ENCODE assay signal across 18 cellular contexts in the genomic region with DNA sequence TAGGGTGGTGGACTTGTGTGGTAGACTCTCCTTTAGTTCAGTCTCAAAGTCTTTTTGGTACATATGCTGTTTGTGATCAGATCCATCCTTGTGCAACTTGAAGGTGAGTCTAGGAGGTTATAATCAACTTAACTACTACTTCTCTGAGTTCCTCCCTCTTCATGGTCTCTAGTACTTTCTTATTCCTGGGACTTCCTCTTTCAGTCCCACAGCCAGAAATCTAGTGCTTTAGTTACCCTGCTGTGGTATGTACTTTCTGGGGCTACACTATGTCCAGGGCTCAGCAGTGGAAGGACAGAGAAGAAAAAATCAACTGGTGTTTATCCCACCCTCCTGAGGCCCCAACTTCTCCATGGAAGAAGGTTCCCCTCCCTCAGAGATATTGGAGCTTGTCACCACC. TPM values are rescaled to one million over a fixed set of nuclear protein-coding genes. Genes with fewer than 3 reads are reported as not detected.
DNase-seq lines count a peak whose midpoint lies in the region; FAIRE-seq and TF ChIP-seq lines count a peak whose summit lies in the region.
"Had no signal": no experiment of that assay in that cellular context is flagged by ENCODE, and none has a peak within 500 bp of the region (broad histone marks: within the 10 kb centered on the region; RNA-seq: fewer than 3 reads in every experiment).

No MANE protein-coding gene starts in this region.

- dilution Hi-C loops in keratinocyte (cut with MboI; ENCODE audit: extremely low pct_ligation_motif_present, low sequenced_read_pairs), result no loop called here

- H3K9me3 ChIP-seq in DOHH2 (ENCODE audit: control insufficient read depth, insufficient read depth, low read length) (no peaks in the 10 kb centered on the region), keratinocyte (ENCODE audit: control insufficient read depth, low read depth, low read length) (no peaks in the 10 kb centered on the region)
- H3K9me3 ChIP-seq: tibial artery had no signal

- H3K27me3 ChIP-seq in DOHH2 (ENCODE audit: control insufficient read depth, low read length), result no peaks in the 10 kb centered on the region
- H3K27me3 ChIP-seq in keratinocyte (ENCODE audit: control insufficient read depth, extremely low read depth, insufficient read depth, low read length), result no peaks in the 10 kb centered on the region
- H3K27me3 ChIP-seq: tibial artery had no signal

- no peaks in the 10 kb centered on the region for H4K20me1 ChIP-seq in DOHH2 (ENCODE audit: control insufficient read depth, insufficient read depth, low read depth, low read length)
- no peaks in the 10 kb centered on the region for H4K20me1 ChIP-seq in keratinocyte (ENCODE audit: control insufficient read depth, extremely low read depth, insufficient read depth, low read length)

- H3K27ac ChIP-seq in DOHH2 (ENCODE audit: low read depth, low read length), result no peak overlapping the region
- H3K27ac ChIP-seq in keratinocyte (ENCODE audit: control insufficient read depth, insufficient read depth, low read length), result no peak overlapping the region
- H3K27ac ChIP-seq: coronary artery, tibial artery had no signal

- H3K79me2 ChIP-seq in DOHH2 (ENCODE audit: control insufficient read depth, low read length), result no peaks in the 10 kb centered on the region
- no peaks in the 10 kb centered on the region for H3K79me2 ChIP-seq in keratinocyte (ENCODE audit: control insufficient read depth, insufficient read depth, low read length)

- no peak overlapping the region for H3K9ac ChIP-seq in keratinocyte (ENCODE audit: control insufficient read depth, extremely low read depth, insufficient read depth, low read length)

- peak; percentile 23 for FAIRE-seq in keratinocyte (lab: Jason Lieb, UNC)

- H3F3A ChIP-seq in DOHH2 (ENCODE audit: control insufficient read depth, insufficient read depth), result no peaks in the 10 kb centered on the region

- H3K4me1 ChIP-seq in DOHH2 (ENCODE audit: control insufficient read depth, low read length) (peaks cover 9% of the 10 kb centered on the region), keratinocyte (ENCODE audit: control insufficient read depth, extremely low read depth, insufficient read depth, low read length) (peaks cover 5% of the 10 kb centered on the region)
- H3K4me1 ChIP-seq: tibial artery had no signal

- H3K36me3 ChIP-seq in DOHH2 (ENCODE audit: control insufficient read depth, low read length), result no peaks in the 10 kb centered on the region
- no peaks in the 10 kb centered on the region for H3K36me3 ChIP-seq in keratinocyte (ENCODE audit: control insufficient read depth in 2 of 2, extremely low read depth in 1 of 2, insufficient read depth in 2 of 2, low read length in 2 of 2)
- H3K36me3 ChIP-seq: tibial artery had no signal

- no peak for TF ChIP-seq CTCF in DOHH2 (IDR thresholded peaks at IDR 0.05; ENCODE audit: low read depth, low read length, poor library complexity, severe bottlenecking)
- no peak for TF ChIP-seq CTCF in keratinocyte (optimal IDR thresholded peaks at IDR 0.05 in 1 of 3, IDR thresholded peaks at IDR 0.05 in 1 of 3, conservative IDR thresholded peaks at IDR 0.05 in 1 of 3; ENCODE audit: extremely low read depth in 1 of 3, insufficient read depth in 2 of 3, low read length in 3 of 3)

- no peaks in the 10 kb centered on the region for H3K9me1 ChIP-seq in keratinocyte (ENCODE audit: control insufficient read depth, extremely low read depth, insufficient read depth, low read length)

- peak overlapping the region; percentile 18 for H3K4me2 ChIP-seq in DOHH2 (ENCODE audit: low read length)
- no peak overlapping the region for H3K4me2 ChIP-seq in keratinocyte (ENCODE audit: control insufficient read depth, extremely low read depth, insufficient read depth, low read depth, low read length)

- DNase-seq in KG1 (lab: John Stamatoyannopoulos, UW), result peak; percentile 30
- peak; percentile 75 for DNase-seq in SIG-M5 treated with dmso at 0.1 percent for 504 hours (lab: John Stamatoyannopoulos, UW; ENCODE audit: unreplicated experiment)
- DNase-seq in keratinocyte (ENCODE audit: low read depth, low spot score), result no peak
- DNase-seq in NCI-H2171 treated with DMSO at 0.1 percent for 48 hours (lab: John Stamatoyannopoulos, UW), result no peak
- no peak for DNase-seq in stimulated activated CD8-positive, alpha-beta memory T cell treated with anti-CD3 and anti-CD28 coated beads, Interleukin-4, amount 100 ng/mL, for 48 hours
- no peak for DNase-seq in activated CD4-positive, CD25-positive, alpha-beta regulatory T cell (lab: John Stamatoyannopoulos, UW)
- no peak for DNase-seq in HuH-7 (ENCODE audit: low spot score)
- DNase-seq: activated CD8-positive, alpha-beta T cell treated with anti-CD3 and anti-CD28 coated beads for 36 hours; activated T-cell treated with anti-CD3 and anti-CD28 coated beads, Interleukin-2, amount 50 U/mL, for 24 hours; CD4-positive, CD25-positive, alpha-beta regulatory T cell; DMS53; left cardiac atrium; NCI-H1436 treated with DMSO at 0.1 percent for 48 hours; NCI-H2171; T-cell; tibial artery had no signal

- H3K4me3 ChIP-seq in DOHH2 (ENCODE audit: low read length) (no peak overlapping the region), keratinocyte (ENCODE audit: control insufficient read depth in 2 of 3, extremely low read depth in 1 of 3, insufficient read depth in 2 of 3, low read depth in 1 of 3, low read length in 3 of 3) (no peak overlapping the region)
- H3K4me3 ChIP-seq: coronary artery, tibial artery had no signal

- no peak overlapping the region for H2AFZ ChIP-seq in keratinocyte (ENCODE audit: control insufficient read depth, low read length)

- H3K9me2 ChIP-seq in DOHH2 (replicated peaks; ENCODE audit: control insufficient read depth, low read length), result no peaks in the 10 kb centered on the region

RNA-seq across cellular contexts. Expression of gene ATAD1, which starts 19.4 kb away (rescaled TPM):
- polyA plus RNA-seq in keratinocyte, result 26.2 to 51.0 TPM (median 29.1 TPM) in 3 replicates
- polyA plus RNA-seq in keratinocyte (2011; ENCODE audit: low read depth), result 206 TPM
- 16.1 and 34.4 TPM in 2 replicates for polyA plus RNA-seq in keratinocyte (2011; cell fraction: cytosol; rRNA removed)
- polyA plus RNA-seq in keratinocyte (2011; cell fraction: nucleus; rRNA removed), result 48.3 and 79.4 TPM in 2 replicates
- 26.1 and 43.0 TPM in 2 replicates for polyA plus RNA-seq in keratinocyte (2012; ENCODE audit: low replicate concordance)
- 4.9 to 45.8 TPM (median 18.1 TPM) in 3 replicates for polyA minus RNA-seq in keratinocyte
- polyA minus RNA-seq in keratinocyte (2011; cell fraction: cytosol; rRNA and poly(A)+ RNA removed), result 14.0 TPM
- polyA minus RNA-seq in keratinocyte (2011; cell fraction: nucleus; rRNA and poly(A)+ RNA removed), result 29.6 and 65.8 TPM in 2 replicates

RNA-seq across cellular contexts. Expression of gene KLLN, which starts 25.9 kb away (rescaled TPM):
- polyA plus RNA-seq in keratinocyte, result 0.10 to 0.31 TPM (median 0.16 TPM) in 3 replicates
- 0.12 TPM for polyA plus RNA-seq in keratinocyte (2011; ENCODE audit: low read depth)
- polyA plus RNA-seq in keratinocyte (2011; cell fraction: cytosol; rRNA removed), result 0.17 and 0.22 TPM in 2 replicates
- 0.16 and 0.17 TPM in 2 replicates for polyA plus RNA-seq in keratinocyte (2011; cell fraction: nucleus; rRNA removed)
- polyA plus RNA-seq in keratinocyte (2012; ENCODE audit: low replicate concordance), result 0.13 and 0.25 TPM in 2 replicates
- polyA minus RNA-seq in keratinocyte, result 0.10 to 0.35 TPM (median 0.26 TPM) in 3 replicates
- polyA minus RNA-seq in keratinocyte (2011; cell fraction: cytosol; rRNA and poly(A)+ RNA removed), result 0.58 TPM
- 0.16 and 0.32 TPM in 2 replicates for polyA minus RNA-seq in keratinocyte (2011; cell fraction: nucleus; rRNA and poly(A)+ RNA removed)

RNA-seq across cellular contexts. Expression of gene PTEN, which starts 26.0 kb away (rescaled TPM):
- 11.7 to 39.4 TPM (median 23.8 TPM) in 3 replicates for polyA plus RNA-seq in keratinocyte
- 134 TPM for polyA plus RNA-seq in keratinocyte (2011; ENCODE audit: low read depth)
- polyA plus RNA-seq in keratinocyte (2011; cell fraction: cytosol; rRNA removed), result 14.0 and 23.4 TPM in 2 replicates
- polyA plus RNA-seq in keratinocyte (2011; cell fraction: nucleus; rRNA removed), result 11.7 and 16.1 TPM in 2 replicates
- 26.8 and 38.1 TPM in 2 replicates for polyA plus RNA-seq in keratinocyte (2012; ENCODE audit: low replicate concordance)
- polyA minus RNA-seq in keratinocyte, result 11.7 to 85.4 TPM (median 37.7 TPM) in 3 replicates
- 33.4 TPM for polyA minus RNA-seq in keratinocyte (2011; cell fraction: cytosol; rRNA and poly(A)+ RNA removed)
- 40.6 and 51.3 TPM in 2 replicates for polyA minus RNA-seq in keratinocyte (2011; cell fraction: nucleus; rRNA and poly(A)+ RNA removed)

Comparison
In these comparisons a context has a peak if more than half of its experiments do, and no peak if none do; other contexts are left out.
1. DNase-seq: peak in KG1 (single experiment) and SIG-M5 treated with dmso at 0.1 percent for 504 hours (single experiment); none in keratinocyte (single experiment), NCI-H2171 treated with DMSO at 0.1 percent for 48 hours (single experiment), stimulated activated CD8-positive, alpha-beta memory T cell treated with anti-CD3 and anti-CD28 coated beads, Interleukin-4, amount 100 ng/mL, for 48 hours (single experiment), activated CD4-positive, CD25-positive, alpha-beta regulatory T cell (0 of 4) and HuH-7 (single experiment).